In the genomic region with DNA sequence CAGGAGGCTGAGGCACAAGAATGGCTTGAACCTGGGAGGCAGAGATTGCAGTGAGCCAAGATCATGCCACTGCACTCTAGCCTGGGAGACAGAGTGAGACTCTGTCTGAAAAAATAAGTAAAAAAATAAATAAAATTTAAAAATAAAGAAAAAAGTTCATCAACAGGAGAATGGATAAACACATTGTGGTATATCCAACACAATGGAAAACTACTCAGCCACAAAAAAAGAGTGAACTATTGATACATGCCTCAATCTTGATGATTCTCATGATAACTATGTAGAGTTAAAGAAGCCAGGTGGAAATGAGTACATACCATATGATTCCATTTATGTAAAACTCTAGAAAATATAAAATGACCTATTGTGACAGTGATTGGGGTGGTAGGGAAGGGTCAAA, we compare ENCODE assay signal across 24 cellular contexts.
"Had no signal": no experiment of that assay in that cellular context is flagged by ENCODE, and none has a peak within 500 bp of the region (broad histone marks: within the 10 kb centered on the region; RNA-seq: fewer than 3 reads in every experiment).

No MANE protein-coding gene starts in this region.

- H3K36me3 ChIP-seq: colonic mucosa, esophagus muscularis mucosa, esophagus squamous epithelium, gastrocnemius medialis, gastroesophageal sphincter, heart left ventricle, heart right ventricle had no signal

- H3K4me1 ChIP-seq: colonic mucosa, esophagus muscularis mucosa, esophagus squamous epithelium, foreskin keratinocyte, gastrocnemius medialis, gastroesophageal sphincter, heart left ventricle, heart right ventricle had no signal

- H3K27ac ChIP-seq: colonic mucosa, coronary artery, dorsolateral prefrontal cortex, epithelial cell of prostate, esophagus muscularis mucosa, esophagus squamous epithelium, foreskin keratinocyte, gastrocnemius medialis, gastroesophageal sphincter, heart left ventricle, heart right ventricle had no signal

- DNase-seq: colonic mucosa; cortex of kidney; dermis blood vessel endothelial cell; dorsolateral prefrontal cortex; effector CD4-positive, alpha-beta T cell; effector CD8-positive, alpha-beta T cell; effector memory CD4-positive, alpha-beta T cell; effector memory CD8-positive, alpha-beta T cell; endodermal cell; erythroblast; esophagus squamous epithelium; foreskin fibroblast; foreskin keratinocyte; foreskin melanocyte; gastrocnemius medialis; glutamatergic neuron; head of caudate nucleus; heart left ventricle; heart right ventricle had no signal

- H3K27me3 ChIP-seq: colonic mucosa, esophagus muscularis mucosa, esophagus squamous epithelium, foreskin keratinocyte, gastrocnemius medialis, gastroesophageal sphincter, heart left ventricle, heart right ventricle had no signal

- ATAC-seq: effector memory CD8-positive, alpha-beta T cell; esophagus mucosa; foreskin keratinocyte; gastrocnemius medialis; gastroesophageal sphincter; heart left ventricle; heart right ventricle had no signal

- H3K4me3 ChIP-seq: colonic mucosa, coronary artery, dorsolateral prefrontal cortex, esophagus muscularis mucosa, esophagus squamous epithelium, gastrocnemius medialis, gastroesophageal sphincter, heart left ventricle, heart right ventricle had no signal

- H3K9me3 ChIP-seq: colonic mucosa, esophagus muscularis mucosa, esophagus squamous epithelium, gastrocnemius medialis, gastroesophageal sphincter had no signal
